ENCODE assay signal across 8 cellular contexts in the genomic region with DNA sequence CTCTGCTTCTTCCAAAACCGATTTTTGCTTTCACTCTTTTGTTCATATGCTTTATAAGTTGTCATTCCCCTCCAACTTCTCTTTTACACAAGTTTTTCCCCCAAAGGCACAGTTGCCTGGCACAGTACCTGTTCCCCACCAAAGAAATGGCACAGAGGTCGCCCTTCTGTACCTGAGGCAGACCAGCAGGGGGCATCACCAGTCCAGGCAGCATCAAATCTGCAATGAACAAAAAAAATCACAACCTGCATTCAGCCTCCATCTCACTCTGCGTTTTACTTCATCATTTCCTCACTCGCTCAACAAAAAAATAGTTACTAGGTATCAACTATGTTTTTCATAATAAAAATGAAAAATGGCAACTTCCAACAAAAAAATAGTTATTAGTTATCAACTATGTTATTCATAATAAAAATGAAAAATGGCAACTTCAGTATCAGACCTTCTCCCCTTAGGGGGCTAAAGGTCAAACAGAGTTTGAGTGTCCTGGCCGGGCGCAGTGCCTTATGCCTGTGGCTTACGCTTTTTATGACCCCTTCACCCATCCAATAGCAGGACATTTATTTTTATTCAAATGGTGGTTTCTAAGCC. TPM values are rescaled to one million over a fixed set of nuclear protein-coding genes. Genes with fewer than 3 reads are reported as not detected.
A peak's percentile ranks its signal among the peaks of the same experiment; 100 is the strongest.
DNase-seq lines count a peak whose midpoint lies in the region; ATAC-seq lines count a peak whose summit lies in the region.

No MANE protein-coding gene starts in this region.

- peaks cover 53% of the 10 kb centered on the region for H3K4me1 Mint-ChIP-seq in activated naive CD4-positive, alpha-beta T cell treated with anti-CD3 and anti-CD28 coated beads for 36 hours (ENCODE audit: low read depth)

- H3K27me3 Mint-ChIP-seq in activated naive CD4-positive, alpha-beta T cell treated with anti-CD3 and anti-CD28 coated beads for 36 hours (ENCODE audit: low read depth), result no peaks in the 10 kb centered on the region

- H3K36me3 ChIP-seq in H7 (replicated peaks; ENCODE audit: control insufficient read depth, insufficient read depth, low read length), result peaks cover 3% of the 10 kb centered on the region; the same call in 1 of the 2 replicates

- H3K9me3 Mint-ChIP-seq in activated naive CD4-positive, alpha-beta T cell treated with anti-CD3 and anti-CD28 coated beads for 36 hours, result no peaks in the 10 kb centered on the region

- H3K27ac Mint-ChIP-seq in activated naive CD4-positive, alpha-beta T cell treated with anti-CD3 and anti-CD28 coated beads for 36 hours, result peak overlapping the region; percentile 99

- CTCF ChIA-PET in activated naive CD4-positive, alpha-beta T cell treated with anti-CD3 and anti-CD28 coated beads for 36 hours (lab: Charles Lee), result interaction anchor here (0.6 to 8.0 kb wide), 21 partner anchors 10 to 375 kb away, joined by 3 to 130 read pairs (median 5); a partner anchor contains a TSS

- no peak overlapping the region for H3K4me3 ChIP-seq in H7 (ENCODE audit: insufficient read depth, low read depth, low read length)

- intact Hi-C loops in activated naive CD4-positive, alpha-beta T cell treated with anti-CD3 and anti-CD28 coated beads for 36 hours (cut with micrococcal nuclease), result loop anchor here (1.0 to 5.0 kb wide), 8 partner anchors 27 to 305 kb away; a partner anchor contains a TSS

- DNase-seq in Ammon's horn (ENCODE audit: low spot score) (peak; percentile 41), H7 (peak; percentile 64), RPMI8226 (peak; percentile 60), iris pigment epithelial cell (ENCODE audit: low read depth) (peak; percentile 36), foreskin melanocyte (no peak)
- DNase-seq in activated naive CD4-positive, alpha-beta T cell treated with anti-CD3 and anti-CD28 coated beads for 36 hours, result peak; percentile 83
- DNase-seq in stimulated activated CD8-positive, alpha-beta memory T cell treated with anti-CD3 and anti-CD28 coated beads, Interleukin-15, amount 100 ng/mL, for 1 hour (ENCODE audit: low read depth), result peak; percentile 22

- H3K36me3 Mint-ChIP-seq in activated naive CD4-positive, alpha-beta T cell treated with anti-CD3 and anti-CD28 coated beads for 36 hours (ENCODE audit: low read depth), result peaks cover 52% of the 10 kb centered on the region

- no peak for ATAC-seq in HG02759 (IDR thresholded peaks at IDR 0.05; ENCODE audit: unreplicated experiment)

- H3K27me3 ChIP-seq in H7 (ENCODE audit: control insufficient read depth, insufficient read depth, low read length), result no peaks in the 10 kb centered on the region

- peak overlapping the region; percentile 61 for H3K4me3 Mint-ChIP-seq in activated naive CD4-positive, alpha-beta T cell treated with anti-CD3 and anti-CD28 coated beads for 36 hours

RNA-seq across cellular contexts. Expression of a gene that starts 4.1 kb away (rescaled TPM):
- total RNA-seq in H7 (2014; rRNA removed; shearing (Covaris generic)), result 77.3 and 106 TPM in 2 replicates
- 100 to 1,000 TPM; 116 to 122 TPM for total RNA-seq in activated naive CD4-positive, alpha-beta T cell treated with anti-CD3 and anti-CD28 coated beads for 36 hours

RNA-seq across cellular contexts. Expression of a gene that starts 27.1 kb away (rescaled TPM):
- 28.3 and 28.4 TPM in 2 replicates for total RNA-seq in H7 (2014; rRNA removed; shearing (Covaris generic))
- 1 to 10 TPM; 6.5 to 6.7 TPM for total RNA-seq in activated naive CD4-positive, alpha-beta T cell treated with anti-CD3 and anti-CD28 coated beads for 36 hours
